Comparison of ENCODE assay signal across 22 cellular contexts in genomic region chr15:34976073-34976472, GRCh38. TPM values are rescaled to one million over a fixed set of nuclear protein-coding genes. Genes with fewer than 3 reads are reported as not detected.
DNase-seq lines count a peak whose midpoint lies in the region; ATAC-seq and TF ChIP-seq lines count a peak whose summit lies in the region.
"Had no signal": no experiment of that assay in that cellular context is flagged by ENCODE, and none has a peak within 500 bp of the region (broad histone marks: within the 10 kb centered on the region; RNA-seq: fewer than 3 reads in every experiment).

No MANE protein-coding gene starts in this region.

- H3K27ac ChIP-seq in dorsolateral prefrontal cortex: peak overlapping the region in 41 of 59 donors; percentile 1 to 92 (median 75)
- H3K27ac ChIP-seq: RWPE1 had no signal

- no peak overlapping the region for H3K4me3 Mint-ChIP-seq in activated T-cell treated with anti-CD3 and anti-CD28 coated beads, Interleukin-2, amount 50 U/mL, for 72 hours
- H3K4me3 Mint-ChIP-seq in activated T-cell treated with anti-CD3 and anti-CD28 coated beads, Interleukin-2, amount 50 U/mL, for 4 hours: no peak overlapping the region
- H3K4me3 Mint-ChIP-seq in T-helper 17 cell: peak overlapping the region; percentile 41
- no peak overlapping the region for H3K4me3 Mint-ChIP-seq in stimulated activated naive B cell treated with anti-CD40 and anti-IgM and Interleukin-4, amounts not matched to agents 10 μg/mL and 1 μg/mL and 100 μg/mL, for 72 hours
- H3K4me3 Mint-ChIP-seq: CD4-positive, alpha-beta memory T cell had no signal

- peak overlapping the region; percentile 2 for H3K27ac Mint-ChIP-seq in activated T-cell treated with anti-CD3 and anti-CD28 coated beads, Interleukin-2, amount 50 U/mL, for 72 hours
- peak overlapping the region; percentile 82 for H3K27ac Mint-ChIP-seq in T-helper 17 cell
- H3K27ac Mint-ChIP-seq in stimulated activated naive B cell treated with anti-CD40 and anti-IgM and Interleukin-4, amounts not matched to agents 10 μg/mL and 1 μg/mL and 100 μg/mL, for 72 hours: peak overlapping the region; percentile 15

- ATAC-seq in activated T-cell treated with anti-CD3 and anti-CD28 coated beads, Interleukin-2, amount 50 U/mL, for 72 hours (replicated peaks in 1 of 2): no peak
- no peak for ATAC-seq in activated T-cell treated with anti-CD3 and anti-CD28 coated beads, Interleukin-2, amount 50 U/mL, for 4 hours
- no peak for ATAC-seq in T-helper 17 cell
- ATAC-seq in stimulated activated naive B cell treated with anti-CD40 and anti-IgM and Interleukin-4, amounts not matched to agents 10 μg/mL and 1 μg/mL and 100 μg/mL, for 72 hours (replicated peaks): no peak
- no peak for ATAC-seq in HG02884 (IDR thresholded peaks at IDR 0.05; ENCODE audit: unreplicated experiment)
- ATAC-seq in GM21723 (IDR thresholded peaks at IDR 0.05; ENCODE audit: unreplicated experiment): no peak
- ATAC-seq: GM12878, HepG2, Panc1 had no signal

- H3K4me1 Mint-ChIP-seq in activated T-cell treated with anti-CD3 and anti-CD28 coated beads, Interleukin-2, amount 50 U/mL, for 72 hours (ENCODE audit: low read depth): peaks cover under 1% of the 10 kb centered on the region
- no peaks in the 10 kb centered on the region for H3K4me1 Mint-ChIP-seq in activated T-cell treated with anti-CD3 and anti-CD28 coated beads, Interleukin-2, amount 50 U/mL, for 4 hours (ENCODE audit: low read depth)
- H3K4me1 Mint-ChIP-seq in T-helper 17 cell: peaks cover 12% of the 10 kb centered on the region
- no peaks in the 10 kb centered on the region for H3K4me1 Mint-ChIP-seq in stimulated activated naive B cell treated with anti-CD40 and anti-IgM and Interleukin-4, amounts not matched to agents 10 μg/mL and 1 μg/mL and 100 μg/mL, for 72 hours

- intact Hi-C loops in dorsolateral prefrontal cortex (cut with DNase I): no loop called here

- H3K36me3 Mint-ChIP-seq in activated T-cell treated with anti-CD3 and anti-CD28 coated beads, Interleukin-2, amount 50 U/mL, for 72 hours (ENCODE audit: insufficient read depth in 2 of 2): peaks cover 0 to 3% of the 10 kb centered on the region in 2 donors
- peaks cover 7% of the 10 kb centered on the region for H3K36me3 Mint-ChIP-seq in activated T-cell treated with anti-CD3 and anti-CD28 coated beads, Interleukin-2, amount 50 U/mL, for 4 hours (ENCODE audit: insufficient read depth)
- peaks cover 2% of the 10 kb centered on the region for H3K36me3 Mint-ChIP-seq in T-helper 17 cell (ENCODE audit: low read depth)
- peaks cover 5 to 8% of the 10 kb centered on the region in 2 donors for H3K36me3 Mint-ChIP-seq in stimulated activated naive B cell treated with anti-CD40 and anti-IgM and Interleukin-4, amounts not matched to agents 10 μg/mL and 1 μg/mL and 100 μg/mL, for 72 hours

- no peak for TF ChIP-seq CTCF in dorsolateral prefrontal cortex (IDR thresholded peaks at IDR 0.05 in 54 of 56, conservative IDR thresholded peaks at IDR 0.05 in 2 of 56; ENCODE audit: low read depth in 1 of 56, partially characterized antibody in 56 of 56)

- H3K4me3 ChIP-seq in dorsolateral prefrontal cortex: no peak overlapping the region
- H3K4me3 ChIP-seq: GM12878 had no signal

- H3K27me3 ChIP-seq in dorsolateral prefrontal cortex: no peaks in the 10 kb centered on the region

- H3K9me3 Mint-ChIP-seq in activated T-cell treated with anti-CD3 and anti-CD28 coated beads, Interleukin-2, amount 50 U/mL, for 72 hours: no peaks in the 10 kb centered on the region
- no peaks in the 10 kb centered on the region for H3K9me3 Mint-ChIP-seq in activated T-cell treated with anti-CD3 and anti-CD28 coated beads, Interleukin-2, amount 50 U/mL, for 4 hours
- H3K9me3 Mint-ChIP-seq in stimulated activated naive B cell treated with anti-CD40 and anti-IgM and Interleukin-4, amounts not matched to agents 10 μg/mL and 1 μg/mL and 100 μg/mL, for 72 hours: no peaks in the 10 kb centered on the region

- no peak for DNase-seq in activated T-cell treated with anti-CD3 and anti-CD28 coated beads, Interleukin-2, amount 50 U/mL, for 72 hours
- no peak for DNase-seq in activated T-cell treated with anti-CD3 and anti-CD28 coated beads, Interleukin-2, amount 50 U/mL, for 4 hours
- no peak for DNase-seq in T-helper 17 cell
- DNase-seq in dorsolateral prefrontal cortex: no peak
- no peak for DNase-seq in stimulated activated naive B cell treated with anti-CD40 and anti-IgM and Interleukin-4, amounts not matched to agents 10 μg/mL and 1 μg/mL and 100 μg/mL, for 72 hours
- no peak for DNase-seq in A172 (ENCODE audit: low spot score)
- DNase-seq: C1 segment of cervical spinal cord; CD4-positive, alpha-beta memory T cell; COR-L47; GDM1; Kasumi-1; NCI-H2029; NCI-H446; NCI-H524 treated with DMSO at 0.1 percent for 48 hours; NCI-H774; SHP77 had no signal

- H3K27me3 Mint-ChIP-seq in activated T-cell treated with anti-CD3 and anti-CD28 coated beads, Interleukin-2, amount 50 U/mL, for 72 hours (ENCODE audit: low read depth): no peaks in the 10 kb centered on the region
- no peaks in the 10 kb centered on the region for H3K27me3 Mint-ChIP-seq in activated T-cell treated with anti-CD3 and anti-CD28 coated beads, Interleukin-2, amount 50 U/mL, for 4 hours (ENCODE audit: low read depth)
- H3K27me3 Mint-ChIP-seq in T-helper 17 cell: no peaks in the 10 kb centered on the region
- H3K27me3 Mint-ChIP-seq in stimulated activated naive B cell treated with anti-CD40 and anti-IgM and Interleukin-4, amounts not matched to agents 10 μg/mL and 1 μg/mL and 100 μg/mL, for 72 hours: no peaks in the 10 kb centered on the region
- H3K27me3 Mint-ChIP-seq: CD4-positive, alpha-beta memory T cell had no signal

- no peaks in the 10 kb centered on the region for H3K9me3 ChIP-seq in T-helper 17 cell (ENCODE audit: control insufficient read depth, low read length, poor library complexity, severe bottlenecking)

RNA-seq across cellular contexts. Expression of gene AQR, which starts 6.5 kb away (rescaled TPM):
- 10 to 100 TPM; 32.1 to 33.9 TPM for total RNA-seq in activated T-cell treated with anti-CD3 and anti-CD28 coated beads, Interleukin-2, amount 50 U/mL, for 72 hours
- 10 to 100 TPM; 41.5 to 47.5 (median 43.3) TPM for total RNA-seq in activated T-cell treated with anti-CD3 and anti-CD28 coated beads, Interleukin-2, amount 50 U/mL, for 4 hours
- 10 to 100 TPM; 40.4 to 45.4 TPM for total RNA-seq in T-helper 17 cell
- total RNA-seq in dorsolateral prefrontal cortex: 10 to 100 TPM; 23.5 to 41.1 (median 30.2) TPM
- 23.8 and 29.3 TPM in 2 replicates for total RNA-seq in A172 (2014; rRNA removed; shearing (Covaris generic))

RNA-seq across cellular contexts. Expression of gene ZNF770, which starts 12.0 kb away (rescaled TPM):
- total RNA-seq in activated T-cell treated with anti-CD3 and anti-CD28 coated beads, Interleukin-2, amount 50 U/mL, for 72 hours: 10 to 100 TPM; 45.7 to 46.9 TPM
- 10 to 100 TPM; 52.1 to 60.3 (median 57.6) TPM for total RNA-seq in activated T-cell treated with anti-CD3 and anti-CD28 coated beads, Interleukin-2, amount 50 U/mL, for 4 hours
- total RNA-seq in T-helper 17 cell (10 to 100 TPM; 33.1 to 39.3 TPM), dorsolateral prefrontal cortex (10 to 100 TPM; 32.2 to 74.1 (median 53.0) TPM)
- total RNA-seq in A172 (2014; rRNA removed; shearing (Covaris generic)): 15.3 and 15.7 TPM in 2 replicates

Comparison
In these comparisons a context has a peak if more than half of its experiments do, and no peak if none do; other contexts are left out.
1. H3K27ac Mint-ChIP-seq: peak in every context shown above with its lines; median percentile 82 in T-helper 17 cell; 15 in stimulated activated naive B cell treated with anti-CD40 and anti-IgM and Interleukin-4, amounts not matched to agents 10 μg/mL and 1 μg/mL and 100 μg/mL, for 72 hours; 2 in activated T-cell treated with anti-CD3 and anti-CD28 coated beads, Interleukin-2, amount 50 U/mL, for 72 hours.